1 cellular context compared by ENCODE assay signal in the genomic region with DNA sequence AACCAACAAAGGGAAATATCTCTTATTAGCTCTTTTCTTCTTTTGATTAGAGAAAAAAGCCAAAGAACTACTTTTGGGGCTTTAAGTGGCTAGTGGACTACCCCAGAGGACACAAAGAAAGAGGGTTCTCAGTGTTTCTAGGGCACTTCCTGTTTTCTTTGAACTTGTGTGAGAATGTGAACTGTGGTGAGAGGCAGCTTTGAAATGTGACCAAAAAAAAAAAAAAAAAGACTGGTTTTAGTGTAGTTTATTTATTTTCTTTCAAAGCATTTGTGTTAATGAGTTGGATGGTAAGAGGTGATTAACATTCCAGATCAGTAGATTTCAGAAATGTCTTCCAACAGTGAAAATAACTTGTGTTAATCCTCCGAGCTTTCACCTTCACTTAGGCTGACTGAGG.
TF ChIP-seq lines count a peak whose summit lies in the region.

No MANE protein-coding gene starts in this region.

TF ChIP-seq in endothelial cell of umbilical vein, 7 proteins besides CTCF, POLR2A, EP300 and RAD21 (continued from another document):
- TF ChIP-seq, protein P1, sequence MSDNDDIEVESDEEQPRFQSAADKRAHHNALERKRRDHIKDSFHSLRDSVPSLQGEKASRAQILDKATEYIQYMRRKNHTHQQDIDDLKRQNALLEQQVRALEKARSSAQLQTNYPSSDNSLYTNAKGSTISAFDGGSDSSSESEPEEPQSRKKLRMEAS (IDR thresholded peaks at IDR 0.05; ENCODE audit: insufficient read depth, insufficient read length): no peak
- no peak for TF ChIP-seq FOS (IDR thresholded peaks at IDR 0.05; ENCODE audit: borderline replicate concordance, insufficient read depth, low read length)
- no peak for TF ChIP-seq JUN (IDR thresholded peaks at IDR 0.05; ENCODE audit: borderline replicate concordance, insufficient read depth, insufficient read length, low read depth)
- TF ChIP-seq POLR2AphosphoS5 (IDR thresholded peaks at IDR 0.05; ENCODE audit: insufficient read depth, low read depth, low read length): no peak
- TF ChIP-seq EZH2 (IDR thresholded peaks at IDR 0.05; ENCODE audit: borderline replicate concordance, low read depth, low read length, severe bottlenecking): no peak
- TF ChIP-seq GATA2 (IDR thresholded peaks at IDR 0.05; ENCODE audit: insufficient read depth, insufficient read length, low read depth, low read length): no peak
